ENCODE assay signal across 8 cellular contexts in the genomic region with DNA sequence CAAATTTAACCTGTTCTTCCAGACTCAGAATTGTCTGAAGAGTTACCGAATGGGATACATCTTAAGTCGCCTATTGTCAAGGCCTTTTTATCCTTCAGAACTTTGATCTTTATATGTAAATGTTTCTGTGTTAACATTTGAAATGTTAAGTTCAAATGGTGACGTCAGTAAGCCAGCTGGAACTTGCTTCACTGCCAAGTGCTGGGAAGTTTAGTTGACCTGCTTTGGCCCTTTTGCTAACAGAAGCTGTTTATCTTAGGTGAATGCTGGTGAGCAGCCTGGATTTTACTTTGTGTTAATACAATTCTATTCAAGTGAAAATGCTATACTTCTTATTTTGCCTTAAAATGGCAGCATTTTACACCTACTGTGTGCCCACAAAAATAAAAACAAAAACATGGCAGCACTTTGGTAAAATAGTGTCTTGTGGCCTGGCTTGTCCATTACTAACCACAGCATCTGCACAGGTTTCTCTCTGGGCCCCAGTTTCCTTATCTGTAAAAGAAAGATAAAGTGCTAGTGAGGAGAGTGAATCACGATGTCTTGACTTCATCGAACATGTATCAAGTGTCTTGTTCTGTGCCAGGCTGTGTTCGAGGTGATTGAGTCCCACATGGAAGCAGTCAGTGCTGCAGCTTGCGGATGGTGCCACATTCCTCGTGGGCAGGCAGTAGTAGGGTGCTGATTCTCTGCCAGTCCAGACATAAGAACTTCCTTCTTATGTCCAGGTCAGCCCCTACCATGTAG. TPM values are rescaled to one million over a fixed set of nuclear protein-coding genes. Genes with fewer than 3 reads are reported as not detected.
DNase-seq lines count a peak whose midpoint lies in the region; TF ChIP-seq lines count a peak whose summit lies in the region.

No MANE protein-coding gene starts in this region.

- no peaks in the 10 kb centered on the region for H3K27me3 ChIP-seq in AG04450 (ENCODE audit: control insufficient read depth, insufficient read depth, low read length)
- H3K27me3 ChIP-seq in HUES64 (ENCODE audit: insufficient read depth, low read length), result peaks cover 4% of the 10 kb centered on the region
- no peaks in the 10 kb centered on the region for H3K27me3 ChIP-seq in colonic mucosa

- TF ChIP-seq CTCF in AG04450 (IDR thresholded peaks at IDR 0.05; ENCODE audit: low read depth, low read length), result no peak
- TF ChIP-seq CTCF in colonic mucosa (IDR thresholded peaks at IDR 0.05), result no peak
- no peak for TF ChIP-seq CTCF in GM10248 (IDR thresholded peaks at IDR 0.05; ENCODE audit: control extremely low read depth, extremely low read depth, low read depth, missing control alignments)

- WGBS in HUES64, result 53% methylated on average over 8 of the region's 8 CpGs

- H3K4me1 ChIP-seq in HUES64 (ENCODE audit: insufficient read depth, low read length) (peaks cover 18% of the 10 kb centered on the region), colonic mucosa (peaks cover 4% of the 10 kb centered on the region)

- H3K9ac ChIP-seq in HUES64 (ENCODE audit: low read depth, low read length), result peak overlapping the region; percentile 10; the same call in 1 of the 2 replicates
- peak overlapping the region; percentile 24 to 42 for H3K9ac ChIP-seq in colonic mucosa (ENCODE audit: low read depth in 2 of 2, low read length in 2 of 2)

- H3K27ac ChIP-seq in AG04450 (ENCODE audit: low read depth, low read length), result peak overlapping the region; percentile 83
- H3K27ac ChIP-seq in HUES64 (ENCODE audit: low read depth, low read length), result peak overlapping the region; percentile 79; the same call in 1 of the 2 replicates
- H3K27ac ChIP-seq in colonic mucosa, result peak overlapping the region; percentile 91

- DNase-seq in AG04450 (ENCODE audit: low read depth, low spot score), result peak; percentile 79
- DNase-seq in colonic mucosa, result peak; percentile 53
- DNase-seq in midbrain (lab: John Stamatoyannopoulos, UW), result peak; percentile 22
- no peak for DNase-seq in GM10248 (ENCODE audit: extremely low spot score)
- no peak for DNase-seq in T-helper 9 cell
- DNase-seq in activated CD4-positive, alpha-beta T cell treated with anti-CD3 and anti-CD28 coated beads, Interleukin-2, amount 50 U/mL, for 48 hours, result no peak
- no peak for DNase-seq in activated CD4-positive, alpha-beta T cell treated with anti-CD3 and anti-CD28 coated beads, Interleukin-2, amount 50 U/mL, for 4 hours

- H3K4me3 ChIP-seq in AG04450 (ENCODE audit: low read depth, low read length) (peak overlapping the region; percentile 81), HUES64 (ENCODE audit: low read length) (peak overlapping the region; percentile 86), colonic mucosa (no peak overlapping the region)

- POLR2A ChIA-PET in AG04450 (lab: Yijun Ruan, JAX), result interaction anchor here (0.6 kb wide), 1 partner anchor 98 kb away, joined by 3 read pairs; no protein-coding TSS in a partner anchor
- POLR2A ChIA-PET in GM10248 (lab: Yijun Ruan, JAX), result interaction anchor here (2.1 kb wide), 1 partner anchor 98 kb away, joined by 8 read pairs; no protein-coding TSS in a partner anchor

- intact Hi-C loops in colonic mucosa (cut with DNase I), result loop anchor here (10.0 kb wide), 1 partner anchor 87 kb away; the partner anchor contains the start of gene CARS2

- CTCF ChIA-PET in AG04450 (lab: Charles Lee) (interaction anchor here (1.0 to 3.0 kb wide), 7 partner anchors 17 to 250 kb away, joined by 3 to 19 read pairs (median 5); no protein-coding TSS in a partner anchor), GM10248 (lab: Yijun Ruan, JAX) (interaction anchor here (1.0 to 1.4 kb wide), 7 partner anchors 11 to 58 kb away, joined by 3 to 5 read pairs (median 4); no protein-coding TSS in a partner anchor)

- H3K9me3 ChIP-seq in AG04450 (ENCODE audit: control insufficient read depth, insufficient read depth, low read length) (peaks cover 5% of the 10 kb centered on the region), HUES64 (ENCODE audit: insufficient read depth, low read depth, low read length) (no peaks in the 10 kb centered on the region), colonic mucosa (no peaks in the 10 kb centered on the region)

- H3K36me3 ChIP-seq in HUES64 (ENCODE audit: insufficient read depth, low read length), result peaks cover 6% of the 10 kb centered on the region; the same call in 1 of the 2 replicates
- H3K36me3 ChIP-seq in colonic mucosa, result no peaks in the 10 kb centered on the region

RNA-seq across cellular contexts. Expression of gene NAXD, which starts 2.2 kb away (rescaled TPM):
- 33.3 and 35.0 TPM in 2 replicates for polyA plus RNA-seq in AG04450 (2011; rRNA removed)
- polyA minus RNA-seq in AG04450 (2011; rRNA and poly(A)+ RNA removed), result 17.8 and 24.8 TPM in 2 replicates
- polyA plus RNA-seq in HUES64 (2013, experiment 1 of 2), result 17.3 TPM
- 18.2 TPM for polyA plus RNA-seq in HUES64 (2013, experiment 2 of 2)
- 10 to 100 TPM; 36.7 to 40.4 TPM for total RNA-seq in colonic mucosa

RNA-seq across cellular contexts. Expression of gene RAB20, which starts 56.0 kb away (rescaled TPM):
- 1.9 and 2.2 TPM in 2 replicates for polyA plus RNA-seq in AG04450 (2011; rRNA removed)
- 0.78 and 1.2 TPM in 2 replicates for polyA minus RNA-seq in AG04450 (2011; rRNA and poly(A)+ RNA removed)
- 8.6 TPM for polyA plus RNA-seq in HUES64 (2013, experiment 1 of 2)
- 9.6 TPM for polyA plus RNA-seq in HUES64 (2013, experiment 2 of 2)
- 10 to 100 TPM; 32.1 to 38.0 TPM for total RNA-seq in colonic mucosa

Comparison
In these comparisons a context has a peak if more than half of its experiments do, and no peak if none do; other contexts are left out.
1. DNase-seq: peak in AG04450 (single experiment), colonic mucosa (single experiment) and midbrain (single experiment); none in GM10248 (single experiment), T-helper 9 cell (single experiment), activated CD4-positive, alpha-beta T cell treated with anti-CD3 and anti-CD28 coated beads, Interleukin-2, amount 50 U/mL, for 48 hours (0 of 2) and activated CD4-positive, alpha-beta T cell treated with anti-CD3 and anti-CD28 coated beads, Interleukin-2, amount 50 U/mL, for 4 hours (0 of 2).
2. Peak in every context shown above with its lines, with median percentiles within 50 percentile points of each other: H3K27ac ChIP-seq.